ENCODE assay signal across 17 cellular contexts in genomic region chr9:36846621-36847020, GRCh38.
DNase-seq lines count a peak whose midpoint lies in the region; ATAC-seq and TF ChIP-seq lines count a peak whose summit lies in the region.
"Had no signal": no experiment of that assay in that cellular context is flagged by ENCODE, and none has a peak within 500 bp of the region (broad histone marks: within the 10 kb centered on the region; RNA-seq: fewer than 3 reads in every experiment).

No MANE protein-coding gene starts in this region.

- H2AK5ac ChIP-seq in neuronal stem cell (ENCODE audit: low read depth, low read length): no peak overlapping the region

- peaks cover 0 to 58% of the 10 kb centered on the region in 2 donors for H3K36me3 ChIP-seq in neuronal stem cell (replicated peaks in 1 of 2; ENCODE audit: control insufficient read depth in 2 of 2, insufficient read depth in 2 of 2, low read length in 2 of 2)

- no peak overlapping the region for H3K23ac ChIP-seq in neuronal stem cell (ENCODE audit: low read depth, low read length, poor library complexity)

- no peak for ATAC-seq in stimulated activated naive CD8-positive, alpha-beta T cell treated with anti-CD3 and anti-CD28 coated beads, Interleukin-15, amount 100 ng/mL, for 72 hours
- ATAC-seq in stimulated activated naive CD8-positive, alpha-beta T cell treated with anti-CD3 and anti-CD28 coated beads, Interleukin-15, Interleukin-2, amounts not matched to agents 100 U/mL and 50 U/mL, for 24 hours: no peak
- ATAC-seq: CD8-positive, alpha-beta T cell had no signal

- no peak overlapping the region for H3K4me3 ChIP-seq in neuronal stem cell (ENCODE audit: low read length in 2 of 2)
- H3K4me3 ChIP-seq: BLaER1, GM23248 had no signal

- H3K4me1 Mint-ChIP-seq in stimulated activated naive CD8-positive, alpha-beta T cell treated with anti-CD3 and anti-CD28 coated beads, Interleukin-15, amount 100 ng/mL, for 72 hours: no peaks in the 10 kb centered on the region
- H3K4me1 Mint-ChIP-seq in chondrocyte (ENCODE audit: low read depth): no peaks in the 10 kb centered on the region
- H3K4me1 Mint-ChIP-seq: CD4-positive, CD25-positive, alpha-beta regulatory T cell had no signal

- H3K36me3 Mint-ChIP-seq in chondrocyte (ENCODE audit: low read depth): no peaks in the 10 kb centered on the region
- H3K36me3 Mint-ChIP-seq: CD4-positive, CD25-positive, alpha-beta regulatory T cell; CD8-positive, alpha-beta T cell had no signal

- H3K9me3 ChIP-seq in neuronal stem cell (replicated peaks in 1 of 2; ENCODE audit: control insufficient read depth in 2 of 2, insufficient read depth in 1 of 2, low read depth in 1 of 2, low read length in 2 of 2): no peaks in the 10 kb centered on the region
- H3K9me3 ChIP-seq: BLaER1, Caco-2 had no signal

- no peak overlapping the region for H3K9ac ChIP-seq in neuronal stem cell (ENCODE audit: low read depth, low read length, poor library complexity)
- H3K9ac ChIP-seq: BLaER1, GM23248 had no signal

- no peak overlapping the region for H2BK15ac ChIP-seq in neuronal stem cell (ENCODE audit: low read length)

- H4K91ac ChIP-seq in neuronal stem cell (ENCODE audit: low read depth, low read length, poor library complexity): no peak overlapping the region

- H2BK5ac ChIP-seq in neuronal stem cell (ENCODE audit: low read length): no peak overlapping the region

- peak overlapping the region; percentile 16 to 96 for H3K27ac Mint-ChIP-seq in stimulated activated naive CD8-positive, alpha-beta T cell treated with anti-CD3 and anti-CD28 coated beads, Interleukin-15, amount 100 ng/mL, for 72 hours
- no peak overlapping the region for H3K27ac Mint-ChIP-seq in chondrocyte (ENCODE audit: unreplicated experiment)
- H3K27ac Mint-ChIP-seq: CD4-positive, CD25-positive, alpha-beta regulatory T cell; CD8-positive, alpha-beta T cell had no signal

- no peak overlapping the region for H3K4ac ChIP-seq in neuronal stem cell (ENCODE audit: low read length)

- no peaks in the 10 kb centered on the region for H3K79me1 ChIP-seq in neuronal stem cell (ENCODE audit: low read depth, low read length)

- no peaks in the 10 kb centered on the region for H3K27me3 Mint-ChIP-seq in stimulated activated naive CD8-positive, alpha-beta T cell treated with anti-CD3 and anti-CD28 coated beads, Interleukin-15, amount 100 ng/mL, for 72 hours
- peaks cover 31% of the 10 kb centered on the region for H3K27me3 Mint-ChIP-seq in chondrocyte (ENCODE audit: low read depth)

- H3K27me3 ChIP-seq in neuronal stem cell (ENCODE audit: control insufficient read depth in 3 of 3, insufficient read depth in 3 of 3, low read depth in 1 of 3, low read length in 3 of 3): peaks cover 0 to 2% (median 0%) of the 10 kb centered on the region in 3 experiments
- H3K27me3 ChIP-seq: BLaER1 had no signal

- H3K4me3 Mint-ChIP-seq in stimulated activated naive CD8-positive, alpha-beta T cell treated with anti-CD3 and anti-CD28 coated beads, Interleukin-15, amount 100 ng/mL, for 72 hours: no peak overlapping the region
- H3K4me3 Mint-ChIP-seq in chondrocyte (ENCODE audit: unreplicated experiment): no peak overlapping the region
- H3K4me3 Mint-ChIP-seq: CD4-positive, CD25-positive, alpha-beta regulatory T cell; CD8-positive, alpha-beta T cell had no signal

- no peak for TF ChIP-seq CTCF in chondrocyte (IDR thresholded peaks at IDR 0.05)

- peak overlapping the region; percentile 8 for H3K18ac ChIP-seq in neuronal stem cell (ENCODE audit: low read length)

- H4K8ac ChIP-seq in neuronal stem cell (ENCODE audit: low read depth, low read length): no peak overlapping the region

- H2AFZ ChIP-seq in neuronal stem cell (ENCODE audit: low read length): no peak overlapping the region
- H2AFZ ChIP-seq: GM23248 had no signal

- H2BK12ac ChIP-seq in neuronal stem cell (ENCODE audit: low read length): no peak overlapping the region

- H3K4me1 ChIP-seq in neuronal stem cell (ENCODE audit: control insufficient read depth in 2 of 2, insufficient read depth in 1 of 2, low read depth in 1 of 2, low read length in 2 of 2): peaks cover 9 to 26% of the 10 kb centered on the region in 2 donors

- no peak overlapping the region for H2BK120ac ChIP-seq in neuronal stem cell (ENCODE audit: low read depth, low read length)

- WGBS in neuronal stem cell (ENCODE audit: extremely low coverage in 2 of 2, insufficient read length in 2 of 2, insufficient replicate concordance in 1 of 2), 2 donors: no CpG with 5 or more reads among the region's 8 CpGs

- H3K27ac ChIP-seq in neuronal stem cell (replicated peaks; ENCODE audit: low read length): no peak overlapping the region
- H3K27ac ChIP-seq: BLaER1, C4-2B, GM23248 had no signal

- H3K4me2 ChIP-seq in neuronal stem cell (ENCODE audit: insufficient read depth, low read length, poor library complexity, severe bottlenecking): no peak overlapping the region
- H3K4me2 ChIP-seq: BLaER1 had no signal

- no peaks in the 10 kb centered on the region for H3K9me3 Mint-ChIP-seq in stimulated activated naive CD8-positive, alpha-beta T cell treated with anti-CD3 and anti-CD28 coated beads, Interleukin-15, amount 100 ng/mL, for 72 hours
- no peaks in the 10 kb centered on the region for H3K9me3 Mint-ChIP-seq in chondrocyte (ENCODE audit: low read depth)
- H3K9me3 Mint-ChIP-seq: CD4-positive, CD25-positive, alpha-beta regulatory T cell; CD8-positive, alpha-beta T cell had no signal

- no peak overlapping the region for H3K14ac ChIP-seq in neuronal stem cell (ENCODE audit: low read length)

- DNase-seq in stimulated activated naive CD8-positive, alpha-beta T cell treated with anti-CD3 and anti-CD28 coated beads, Interleukin-15, amount 100 ng/mL, for 72 hours: no peak
- DNase-seq in stimulated activated naive CD8-positive, alpha-beta T cell treated with anti-CD3 and anti-CD28 coated beads, Interleukin-15, Interleukin-2, amounts not matched to agents 100 U/mL and 50 U/mL, for 24 hours: no peak
- DNase-seq in chondrocyte (ENCODE audit: low spot score) (peak; percentile 86), neuronal stem cell (ENCODE audit: low spot score) (no peak), SW 1271 (lab: John Stamatoyannopoulos, UW) (no peak), anterior cingulate cortex (lab: John Stamatoyannopoulos, UW) (no peak)
- DNase-seq in activated CD4-positive, CD25-positive, alpha-beta regulatory T cell (lab: John Stamatoyannopoulos, UW): no peak
- DNase-seq: Caco-2; CD4-positive, CD25-positive, alpha-beta regulatory T cell; CD8-positive, alpha-beta T cell; DMS153; DND-41; GM23248; H7; HCEC 1CT had no signal
